Comparison of ENCODE assay signal across 1 cellular context in the genomic region with DNA sequence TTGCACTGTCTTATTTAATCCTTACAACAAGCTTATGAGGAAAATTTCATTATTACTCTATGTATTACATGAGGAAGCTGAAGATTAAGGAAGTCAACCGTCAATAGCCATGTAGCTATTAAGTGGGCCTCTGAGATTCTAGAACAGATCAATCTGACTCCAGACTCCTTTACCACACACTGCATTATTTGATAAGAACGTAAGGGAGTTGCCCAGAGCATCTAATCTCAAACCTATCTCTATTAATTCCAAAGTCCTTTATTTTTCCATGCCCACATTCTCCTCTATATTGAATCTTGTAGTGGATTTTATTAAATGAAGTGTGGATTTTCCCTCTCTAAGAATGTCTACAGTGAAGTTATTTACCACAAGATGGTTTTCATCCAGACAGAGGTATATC.
TF ChIP-seq lines count a peak whose summit lies in the region.

No MANE protein-coding gene starts in this region.

TF ChIP-seq in IMR-90, 13 proteins besides CTCF, POLR2A, EP300 and RAD21:
- TF ChIP-seq RFX5 (IDR thresholded peaks at IDR 0.05; ENCODE audit: low read depth, low read length): no peak
- no peak for TF ChIP-seq CHD1 (IDR thresholded peaks at IDR 0.05; ENCODE audit: low read depth, low read length)
- no peak for TF ChIP-seq FOS (IDR thresholded peaks at IDR 0.05; ENCODE audit: low read depth, low read length)
- TF ChIP-seq RCOR1 (IDR thresholded peaks at IDR 0.05; ENCODE audit: insufficient replicate concordance, low read length): no peak
- no peak for TF ChIP-seq BHLHE40 (IDR thresholded peaks at IDR 0.05; ENCODE audit: low read depth, low read length)
- TF ChIP-seq MAZ (IDR thresholded peaks at IDR 0.05; ENCODE audit: borderline replicate concordance, low read depth, low read length): no peak
- no peak for TF ChIP-seq CEBPB (IDR thresholded peaks at IDR 0.05; ENCODE audit: low read depth, low read length)
- no peak for TF ChIP-seq SMC3 (IDR thresholded peaks at IDR 0.05; ENCODE audit: low read depth, low read length)
- no peak for TF ChIP-seq MAFK (IDR thresholded peaks at IDR 0.05; ENCODE audit: low read depth, low read length)
- TF ChIP-seq, protein P1, sequence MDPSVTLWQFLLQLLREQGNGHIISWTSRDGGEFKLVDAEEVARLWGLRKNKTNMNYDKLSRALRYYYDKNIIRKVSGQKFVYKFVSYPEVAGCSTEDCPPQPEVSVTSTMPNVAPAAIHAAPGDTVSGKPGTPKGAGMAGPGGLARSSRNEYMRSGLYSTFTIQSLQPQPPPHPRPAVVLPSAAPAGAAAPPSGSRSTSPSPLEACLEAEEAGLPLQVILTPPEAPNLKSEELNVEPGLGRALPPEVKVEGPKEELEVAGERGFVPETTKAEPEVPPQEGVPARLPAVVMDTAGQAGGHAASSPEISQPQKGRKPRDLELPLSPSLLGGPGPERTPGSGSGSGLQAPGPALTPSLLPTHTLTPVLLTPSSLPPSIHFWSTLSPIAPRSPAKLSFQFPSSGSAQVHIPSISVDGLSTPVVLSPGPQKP (IDR thresholded peaks at IDR 0.05; ENCODE audit: borderline replicate concordance, low read depth, low read length): no peak
- TF ChIP-seq NFE2L2 (IDR thresholded peaks at IDR 0.05; ENCODE audit: low read depth, low read length): no peak
- TF ChIP-seq, protein P2, sequence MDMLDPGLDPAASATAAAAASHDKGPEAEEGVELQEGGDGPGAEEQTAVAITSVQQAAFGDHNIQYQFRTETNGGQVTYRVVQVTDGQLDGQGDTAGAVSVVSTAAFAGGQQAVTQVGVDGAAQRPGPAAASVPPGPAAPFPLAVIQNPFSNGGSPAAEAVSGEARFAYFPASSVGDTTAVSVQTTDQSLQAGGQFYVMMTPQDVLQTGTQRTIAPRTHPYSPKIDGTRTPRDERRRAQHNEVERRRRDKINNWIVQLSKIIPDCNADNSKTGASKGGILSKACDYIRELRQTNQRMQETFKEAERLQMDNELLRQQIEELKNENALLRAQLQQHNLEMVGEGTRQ (IDR thresholded peaks at IDR 0.05; ENCODE audit: low read depth, low read length): no peak
- no peak for TF ChIP-seq MXI1 (IDR thresholded peaks at IDR 0.05; ENCODE audit: borderline replicate concordance, low read depth, low read length)
